12 cellular contexts compared by ENCODE assay signal in genomic region chr2:70121627-70122372, GRCh38. TPM values are rescaled to one million over a fixed set of nuclear protein-coding genes. Genes with fewer than 3 reads are reported as not detected.
A peak's percentile ranks its signal among the peaks of the same experiment; 100 is the strongest.
DNase-seq lines count a peak whose midpoint lies in the region; ATAC-seq, FAIRE-seq and TF ChIP-seq lines count a peak whose summit lies in the region.
"Had no signal": no experiment of that assay in that cellular context is flagged by ENCODE, and none has a peak within 500 bp of the region (broad histone marks: within the 10 kb centered on the region; RNA-seq: fewer than 3 reads in every experiment).

No MANE protein-coding gene starts in this region.

- no peaks in the 10 kb centered on the region for H3K9me3 Mint-ChIP-seq in endothelial cell (ENCODE audit: unreplicated experiment)

- DNase-seq in GM12865 (ENCODE audit: low read depth) (peak; percentile 53), endothelial cell (ENCODE audit: low spot score) (no peak), small intestine (no peak), NCI-H2171 (lab: John Stamatoyannopoulos, UW) (no peak), cerebellar nuclear complex (lab: John Stamatoyannopoulos, UW) (no peak)
- DNase-seq: NCI-H510A treated with DMSO at 0.1 percent for 48 hours, trophoblast cell had no signal

- H3K36me3 Mint-ChIP-seq in endothelial cell (ENCODE audit: low read depth, unreplicated experiment): peaks cover 15% of the 10 kb centered on the region

- no peak for TF ChIP-seq CTCF in GM12865 (IDR thresholded peaks at IDR 0.05; ENCODE audit: insufficient read depth, low read depth, low read length, missing control alignments)
- TF ChIP-seq CTCF in endothelial cell (IDR thresholded peaks at IDR 0.05; ENCODE audit: unreplicated experiment): no peak

- H3K36me3 ChIP-seq in KOPT-K1 (ENCODE audit: insufficient read depth, low read length) (no peaks in the 10 kb centered on the region), small intestine (ENCODE audit: control insufficient read depth in 2 of 2, insufficient read depth in 2 of 2, low read length in 2 of 2) (no peaks in the 10 kb centered on the region)

- H3K27ac ChIP-seq in KOPT-K1 (ENCODE audit: low read depth, low read length, poor library complexity, severe bottlenecking): peak overlapping the region; percentile 45
- peak overlapping the region; percentile 14 to 60 for H3K27ac ChIP-seq in small intestine (ENCODE audit: low read depth in 1 of 2, low read length in 1 of 2)

- H3K4me1 Mint-ChIP-seq in endothelial cell (ENCODE audit: unreplicated experiment): peaks cover 38% of the 10 kb centered on the region

- 62 to 83% (median 76%) methylated on average over 6 of the region's 6 CpGs for WGBS in small intestine, 3 donors

- H3K9me3 ChIP-seq in KOPT-K1 (ENCODE audit: insufficient read depth, low read length, poor library complexity, severe bottlenecking) (no peaks in the 10 kb centered on the region), small intestine (ENCODE audit: control insufficient read depth, low read depth) (no peaks in the 10 kb centered on the region)

- H3K4me1 ChIP-seq in small intestine (ENCODE audit: control insufficient read depth in 2 of 2, insufficient read depth in 1 of 2, low read depth in 1 of 2, low read length in 1 of 2): no peaks in the 10 kb centered on the region

- H3K4me3 ChIP-seq in GM12865 (ENCODE audit: low read depth, low read length): peak overlapping the region; percentile 28
- H3K4me3 ChIP-seq in small intestine (ENCODE audit: low read depth in 1 of 2, low read length in 2 of 2): no peak overlapping the region

- H3K27me3 ChIP-seq in small intestine (ENCODE audit: control insufficient read depth in 2 of 2, insufficient read depth in 2 of 2, low read length in 2 of 2): no peaks in the 10 kb centered on the region

- no peak overlapping the region for H3K4me3 Mint-ChIP-seq in endothelial cell (ENCODE audit: unreplicated experiment)

- H3K27ac Mint-ChIP-seq in endothelial cell (ENCODE audit: unreplicated experiment): peak overlapping the region; percentile 74

- ATAC-seq in HG03565 (IDR thresholded peaks at IDR 0.05; ENCODE audit: unreplicated experiment): no peak
- no peak for ATAC-seq in GM18868 (IDR thresholded peaks at IDR 0.05; ENCODE audit: unreplicated experiment)

- peaks cover 25% of the 10 kb centered on the region for H3K27me3 Mint-ChIP-seq in endothelial cell (ENCODE audit: unreplicated experiment)

- FAIRE-seq in small intestine (lab: Jason Lieb, UNC): no peak
- FAIRE-seq: colon, H54 had no signal

RNA-seq across cellular contexts. Expression of gene PCBP1, which starts 34.5 kb away (rescaled TPM):
- total RNA-seq in endothelial cell (ENCODE audit: unreplicated experiment): 302 TPM
- 100 to 1,000 TPM; 247 to 311 (median 291) TPM for polyA plus RNA-seq in small intestine
